Comparison of ENCODE assay signal across 15 cellular contexts in the genomic region with DNA sequence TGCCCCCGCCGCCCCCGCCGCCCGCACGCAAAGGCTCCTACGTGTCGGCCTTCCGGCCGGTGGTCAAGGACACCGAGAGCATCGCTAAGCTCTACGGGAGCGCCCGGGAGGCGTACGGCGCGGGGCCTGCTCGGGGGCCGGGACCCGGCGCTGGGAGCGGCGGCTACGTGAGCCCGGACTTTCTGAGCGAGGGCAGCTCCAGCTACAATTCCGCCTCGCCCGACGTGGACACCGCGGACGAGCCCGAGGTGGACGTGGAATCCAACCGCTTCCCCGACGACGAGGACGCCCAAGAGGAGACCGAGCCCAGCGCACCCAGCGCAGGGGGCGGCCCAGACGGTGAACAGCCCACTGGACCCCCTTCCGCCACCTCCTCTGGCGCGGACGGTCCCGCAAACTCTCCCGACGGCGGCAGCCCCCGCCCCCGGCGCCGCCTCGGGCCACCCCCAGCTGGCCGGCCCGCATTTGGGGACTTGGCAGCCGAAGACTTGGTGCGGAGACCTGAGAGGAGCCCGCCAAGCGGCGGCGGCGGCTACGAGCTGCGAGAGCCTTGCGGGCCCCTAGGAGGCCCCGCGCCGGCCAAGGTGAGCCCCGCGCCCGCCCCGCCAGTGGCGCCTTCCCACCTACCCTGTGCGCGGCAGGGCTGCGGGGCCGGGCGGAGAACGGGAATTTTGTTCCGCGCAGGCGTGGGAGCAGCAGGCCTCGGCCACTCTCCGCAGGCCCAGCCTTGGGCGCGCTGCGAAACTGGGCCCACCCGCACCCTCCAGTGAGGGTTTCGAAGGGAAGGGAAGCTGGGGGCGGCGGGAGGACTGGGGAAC. TPM values are rescaled to one million over a fixed set of nuclear protein-coding genes. Genes with fewer than 3 reads are reported as not detected.
A peak's percentile ranks its signal among the peaks of the same experiment; 100 is the strongest.
DNase-seq lines count a peak whose midpoint lies in the region; ATAC-seq and TF ChIP-seq lines count a peak whose summit lies in the region.
"Had no signal": no experiment of that assay in that cellular context is flagged by ENCODE, and none has a peak within 500 bp of the region (broad histone marks: within the 10 kb centered on the region; RNA-seq: fewer than 3 reads in every experiment).

No MANE protein-coding gene starts in this region.

- no peaks in the 10 kb centered on the region; the same call in 1 of the 2 replicates for H3K36me3 Mint-ChIP-seq in WTC11

- H3K4me2 ChIP-seq in MM.1S (ENCODE audit: low read depth, low read length), result no peak overlapping the region

- H3K27ac ChIP-seq in iPS-18a (ENCODE audit: low read length) (no peak overlapping the region), spleen (no peak overlapping the region), MM.1S (ENCODE audit: low read length) (no peak overlapping the region)
- H3K27ac ChIP-seq: SK-N-MC had no signal

- no peak overlapping the region for H3K27ac Mint-ChIP-seq in WTC11

- CTCF ChIA-PET in WTC11 (lab: Charles Lee), result interaction anchor here (0.7 kb wide), 1 partner anchor 139 kb away, joined by 5 read pairs; no protein-coding TSS in a partner anchor

- H3K4me3 ChIP-seq in iPS-18a (ENCODE audit: low read length) (peak overlapping the region; percentile 27), spleen (peak overlapping the region in 6 of 8 donors; percentile 1 to 56 (median 14)), MG63 (no peak overlapping the region), MM.1S (ENCODE audit: low read length) (no peak overlapping the region)
- H3K4me3 ChIP-seq: SK-N-MC had no signal

- H3K4me3 Mint-ChIP-seq in WTC11, result peak overlapping the region; percentile 59

- no peak for ATAC-seq in WTC11

- H3K9me3 Mint-ChIP-seq in WTC11, result no peaks in the 10 kb centered on the region

- no peak for TF ChIP-seq POLR2A in spleen (IDR thresholded peaks at IDR 0.05)

- H3K27me3 ChIP-seq in iPS-18a (ENCODE audit: control insufficient read depth, insufficient read depth, low read length) (peaks cover 100% of the 10 kb centered on the region), spleen (replicated peaks in 1 of 7) (peaks cover 33 to 100% (median 100%) of the 10 kb centered on the region in 7 donors), MG63 (peaks cover 56% of the 10 kb centered on the region), MM.1S (replicated peaks; ENCODE audit: insufficient read depth, low read length) (peaks cover 16% of the 10 kb centered on the region)

- H3K79me2 ChIP-seq in MM.1S (ENCODE audit: low read length), result no peaks in the 10 kb centered on the region

- DNase-seq in activated T-cell treated with anti-CD3 and anti-CD28 coated beads, Interleukin-2, amount 50 U/mL, for 1 hour, result peak; percentile 25
- DNase-seq in activated T-cell treated with anti-CD3 and anti-CD28 coated beads for 4 hours (no peak), WTC11 (ENCODE audit: low spot score) (peak; percentile 46), spleen (peak; percentile 59), MG63 (no peak), MM.1S (no peak), HT-29 (ENCODE audit: low spot score) (no peak)
- DNase-seq: NCI-H1417 treated with DMSO at 0.1 percent for 48 hours, NCI-H748 treated with DMSO at 0.1 percent for 48 hours had no signal

- peaks cover 5% of the 10 kb centered on the region for H3K9me3 ChIP-seq in iPS-18a (ENCODE audit: control insufficient read depth, low read depth, low read length)
- H3K9me3 ChIP-seq in spleen, result peaks cover 0 to 16% (median 0%) of the 10 kb centered on the region in 8 donors
- H3K9me3 ChIP-seq in MG63, result no peaks in the 10 kb centered on the region; the same call in 1 of the 2 replicates
- no peaks in the 10 kb centered on the region for H3K9me3 ChIP-seq in MM.1S (replicated peaks; ENCODE audit: insufficient read depth, low read length)

- peaks cover 24% of the 10 kb centered on the region for H3K4me1 ChIP-seq in iPS-18a (ENCODE audit: control insufficient read depth, low read depth, low read length)
- peaks cover 31 to 88% (median 78%) of the 10 kb centered on the region in 6 donors for H3K4me1 ChIP-seq in spleen
- H3K4me1 ChIP-seq in MM.1S (ENCODE audit: low read length), result no peaks in the 10 kb centered on the region

- H3K36me3 ChIP-seq in iPS-18a (ENCODE audit: control insufficient read depth, low read depth, low read length) (no peaks in the 10 kb centered on the region), spleen (no peaks in the 10 kb centered on the region), MG63 (no peaks in the 10 kb centered on the region), MM.1S (replicated peaks; ENCODE audit: insufficient read depth, low read length) (no peaks in the 10 kb centered on the region)

- TF ChIP-seq CTCF in WTC11 (IDR thresholded peaks at IDR 0.05), result no peak
- no peak for TF ChIP-seq CTCF in spleen (IDR thresholded peaks at IDR 0.05 in 8 of 11, conservative IDR thresholded peaks at IDR 0.05 in 3 of 11)
- no peak for TF ChIP-seq CTCF in MM.1S (IDR thresholded peaks at IDR 0.05; ENCODE audit: low read length)

- H3K27me3 Mint-ChIP-seq in WTC11 (ENCODE audit: low read depth), result peaks cover 94% of the 10 kb centered on the region

- POLR2A ChIA-PET in WTC11 (lab: Charles Lee), result interaction anchor here (0.6 kb wide), 1 partner anchor 1764 kb away, joined by 3 read pairs; no protein-coding TSS in a partner anchor

- no peaks in the 10 kb centered on the region for H3K9me2 ChIP-seq in MM.1S (replicated peaks; ENCODE audit: insufficient read depth, low read length)

- intact Hi-C loops in spleen (cut with DNase I; ENCODE audit: low total_unique reads), result no loop called here

- no peak overlapping the region for H2AFZ ChIP-seq in MM.1S (ENCODE audit: low read length)

- peaks cover 49% of the 10 kb centered on the region for H3K4me1 Mint-ChIP-seq in WTC11

- no peaks in the 10 kb centered on the region for H3F3A ChIP-seq in MM.1S (ENCODE audit: insufficient read depth, low read length)

- WGBS in spleen, 5 donors, result 4 to 12% (median 7%) methylated on average over 13 to 98 of the region's 98 CpGs

- no peaks in the 10 kb centered on the region for H4K20me1 ChIP-seq in MM.1S (ENCODE audit: insufficient read depth, low read length)

- no peak overlapping the region for H3K9ac ChIP-seq in iPS-18a (ENCODE audit: low read length)
- H3K9ac ChIP-seq in MM.1S (ENCODE audit: low read length), result no peak overlapping the region

TF ChIP-seq in WTC11, 78 proteins besides CTCF, POLR2A, EP300 and RAD21 (continues in another document):
- TF ChIP-seq RORB (CRISPR knock-in tag; IDR thresholded peaks at IDR 0.05) (no peak), ZNF263 (CRISPR knock-in tag; IDR thresholded peaks at IDR 0.05; ENCODE audit: low read depth) (no peak), MXD4 (CRISPR knock-in tag; IDR thresholded peaks at IDR 0.05; ENCODE audit: borderline replicate concordance) (no peak), GABPB1 (CRISPR knock-in tag; IDR thresholded peaks at IDR 0.05) (no peak)
- TF ChIP-seq, protein P1, sequence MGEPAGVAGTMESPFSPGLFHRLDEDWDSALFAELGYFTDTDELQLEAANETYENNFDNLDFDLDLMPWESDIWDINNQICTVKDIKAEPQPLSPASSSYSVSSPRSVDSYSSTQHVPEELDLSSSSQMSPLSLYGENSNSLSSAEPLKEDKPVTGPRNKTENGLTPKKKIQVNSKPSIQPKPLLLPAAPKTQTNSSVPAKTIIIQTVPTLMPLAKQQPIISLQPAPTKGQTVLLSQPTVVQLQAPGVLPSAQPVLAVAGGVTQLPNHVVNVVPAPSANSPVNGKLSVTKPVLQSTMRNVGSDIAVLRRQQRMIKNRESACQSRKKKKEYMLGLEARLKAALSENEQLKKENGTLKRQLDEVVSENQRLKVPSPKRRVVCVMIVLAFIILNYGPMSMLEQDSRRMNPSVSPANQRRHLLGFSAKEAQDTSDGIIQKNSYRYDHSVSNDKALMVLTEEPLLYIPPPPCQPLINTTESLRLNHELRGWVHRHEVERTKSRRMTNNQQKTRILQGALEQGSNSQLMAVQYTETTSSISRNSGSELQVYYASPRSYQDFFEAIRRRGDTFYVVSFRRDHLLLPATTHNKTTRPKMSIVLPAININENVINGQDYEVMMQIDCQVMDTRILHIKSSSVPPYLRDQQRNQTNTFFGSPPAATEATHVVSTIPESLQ (CRISPR knock-in tag; IDR thresholded peaks at IDR 0.05), result no peak
- TF ChIP-seq, protein P2, sequence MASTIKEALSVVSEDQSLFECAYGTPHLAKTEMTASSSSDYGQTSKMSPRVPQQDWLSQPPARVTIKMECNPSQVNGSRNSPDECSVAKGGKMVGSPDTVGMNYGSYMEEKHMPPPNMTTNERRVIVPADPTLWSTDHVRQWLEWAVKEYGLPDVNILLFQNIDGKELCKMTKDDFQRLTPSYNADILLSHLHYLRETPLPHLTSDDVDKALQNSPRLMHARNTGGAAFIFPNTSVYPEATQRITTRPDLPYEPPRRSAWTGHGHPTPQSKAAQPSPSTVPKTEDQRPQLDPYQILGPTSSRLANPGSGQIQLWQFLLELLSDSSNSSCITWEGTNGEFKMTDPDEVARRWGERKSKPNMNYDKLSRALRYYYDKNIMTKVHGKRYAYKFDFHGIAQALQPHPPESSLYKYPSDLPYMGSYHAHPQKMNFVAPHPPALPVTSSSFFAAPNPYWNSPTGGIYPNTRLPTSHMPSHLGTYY (CRISPR knock-in tag; IDR thresholded peaks at IDR 0.05), result no peak
- TF ChIP-seq, protein P3, sequence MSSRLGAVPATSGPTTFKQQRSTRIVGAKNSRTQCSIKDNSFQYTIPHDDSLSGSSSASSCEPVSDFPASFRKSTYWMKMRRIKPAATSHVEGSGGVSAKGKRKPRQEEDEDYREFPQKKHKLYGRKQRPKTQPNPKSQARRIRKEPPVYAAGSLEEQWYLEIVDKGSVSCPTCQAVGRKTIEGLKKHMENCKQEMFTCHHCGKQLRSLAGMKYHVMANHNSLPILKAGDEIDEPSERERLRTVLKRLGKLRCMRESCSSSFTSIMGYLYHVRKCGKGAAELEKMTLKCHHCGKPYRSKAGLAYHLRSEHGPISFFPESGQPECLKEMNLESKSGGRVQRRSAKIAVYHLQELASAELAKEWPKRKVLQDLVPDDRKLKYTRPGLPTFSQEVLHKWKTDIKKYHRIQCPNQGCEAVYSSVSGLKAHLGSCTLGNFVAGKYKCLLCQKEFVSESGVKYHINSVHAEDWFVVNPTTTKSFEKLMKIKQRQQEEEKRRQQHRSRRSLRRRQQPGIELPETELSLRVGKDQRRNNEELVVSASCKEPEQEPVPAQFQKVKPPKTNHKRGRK (CRISPR knock-in tag; IDR thresholded peaks at IDR 0.05; ENCODE audit: borderline replicate concordance), result no peak

RNA-seq across cellular contexts. Expression of a gene that starts 2.5 kb away (rescaled TPM):
- total RNA-seq in WTC11 (2021), result 0.09 to 0.22 TPM (median 0.11 TPM) in 3 replicates
- 1 to 10 TPM in 1 of 7 donors, under 1 TPM in 6; 0.17 to 1.1 (median 0.57) TPM for total RNA-seq in spleen
- under 1 TPM; 0.06 to 0.29 (median 0.20) TPM for polyA plus RNA-seq in spleen
- not detected in 2 replicates for total RNA-seq in MG63 (2014; rRNA removed; shearing (Covaris generic); ENCODE audit: low replicate concordance)
- total RNA-seq in HT-29 (2014; rRNA removed; shearing (Covaris generic)), result 0.15 and 0.18 TPM in 2 replicates

RNA-seq across cellular contexts. Expression of a gene that starts 12.1 kb away (rescaled TPM):
- total RNA-seq in WTC11 (2021) (not detected in 3 replicates), spleen (not detected)
- polyA plus RNA-seq in spleen, result not detected
- not detected in 2 replicates for total RNA-seq in MG63 (2014; rRNA removed; shearing (Covaris generic); ENCODE audit: low replicate concordance)
- not detected in 2 replicates for total RNA-seq in HT-29 (2014; rRNA removed; shearing (Covaris generic))
- total RNA-seq: activated CD8-positive, alpha-beta memory T cell treated with anti-CD3 and anti-CD28 coated beads for 36 hours; endothelial cell of umbilical vein; skeletal muscle tissue had no signal
- polyA plus RNA-seq: BJ, endothelial cell of umbilical vein had no signal

Comparison
In these comparisons a context has a peak if more than half of its experiments do, and no peak if none do; other contexts are left out.
1. DNase-seq: peak in activated T-cell treated with anti-CD3 and anti-CD28 coated beads, Interleukin-2, amount 50 U/mL, for 1 hour (single experiment), WTC11 (single experiment) and spleen (single experiment); none in activated T-cell treated with anti-CD3 and anti-CD28 coated beads for 4 hours (single experiment), MG63 (single experiment), MM.1S (single experiment) and HT-29 (single experiment).
2. H3K4me3 ChIP-seq: peak in iPS-18a (single experiment) and spleen (6 of 8); none in MG63 (single experiment) and MM.1S (single experiment).